Comparison of ENCODE assay signal across 1 cellular context in genomic region chr1:1371741-1372711, GRCh38.
TF ChIP-seq lines count a peak whose summit lies in the region.

No MANE protein-coding gene starts in this region.

TF ChIP-seq in K562, 482 proteins besides CTCF, POLR2A, EP300 and RAD21 (continued from another document and continues in another):
- TF ChIP-seq SMC3 (conservative IDR thresholded peaks at IDR 0.05; ENCODE audit: insufficient read depth, low read depth, low read length) (peak; percentile 88), ID3 (CRISPR knock-in tag; IDR thresholded peaks at IDR 0.05) (no peak), ID3 (tag; IDR thresholded peaks at IDR 0.05) (no peak), CHD1 (IDR thresholded peaks at IDR 0.05; ENCODE audit: low read length) (no peak), CREB1 (IDR thresholded peaks at IDR 0.05) (no peak), CREB1 (CRISPR knock-in tag; IDR thresholded peaks at IDR 0.05) (peak; percentile 22; the same call in 1 of the 2 replicates), CBFB (CRISPR knock-in tag; IDR thresholded peaks at IDR 0.05) (no peak; the same call in 1 of the 2 replicates), GABPB1 (CRISPR knock-in tag; IDR thresholded peaks at IDR 0.05) (peak; percentile 15; the same call in 1 of the 2 replicates), ZNF830 (CRISPR knock-in tag; IDR thresholded peaks at IDR 0.05) (0 out of 2 replicates have a peak, but pooled peaks have one; percentile 49), ZNF23 (CRISPR knock-in tag; IDR thresholded peaks at IDR 0.05) (no peak), XRCC5 (IDR thresholded peaks at IDR 0.05; ENCODE audit: low read depth, low read length) (peak; percentile 87; the same call in 1 of the 2 replicates), CBX3 (IDR thresholded peaks at IDR 0.05; ENCODE audit: borderline replicate concordance in 1 of 2, low read length in 2 of 2) (no peak), CBX2 (IDR thresholded peaks at IDR 0.05; ENCODE audit: insufficient read depth, low read length, poor library complexity, severe bottlenecking) (no peak), DDX20 (tag; IDR thresholded peaks at IDR 0.05; ENCODE audit: low read depth) (no peak), HMGXB4 (CRISPR knock-in tag; IDR thresholded peaks at IDR 0.05) (0 out of 2 replicates have a peak, but pooled peaks have one; percentile 31), TFAP4 (CRISPR knock-in tag; IDR thresholded peaks at IDR 0.05; ENCODE audit: borderline replicate concordance) (peak; percentile 74; the same call in 1 of the 2 replicates), BCL6 (CRISPR knock-in tag; IDR thresholded peaks at IDR 0.05) (no peak), CHD2 (IDR thresholded peaks at IDR 0.05; ENCODE audit: low read depth, low read length) (0 out of 2 replicates have a peak, but pooled peaks have one; percentile 43), FOXA3 (CRISPR knock-in tag; conservative IDR thresholded peaks at IDR 0.05 in 1 of 2, IDR thresholded peaks at IDR 0.05 in 1 of 2) (0 out of 4 replicates have a peak, but pooled peaks of 1 of the 2 experiments have one; percentile 9), CC2D1A (IDR thresholded peaks at IDR 0.05) (no peak), RBFOX2 (IDR thresholded peaks at IDR 0.05; ENCODE audit: low read depth, low read length) (peak; percentile 69), PBX2 (CRISPR knock-in tag; IDR thresholded peaks at IDR 0.05; ENCODE audit: low read depth) (no peak), PBX2 (tag; conservative IDR thresholded peaks at IDR 0.05; ENCODE audit: low read depth) (no peak), TBL1XR1 (IDR thresholded peaks at IDR 0.05; ENCODE audit: low read length in 2 of 2) (no peak), MBD1 (CRISPR knock-in tag; IDR thresholded peaks at IDR 0.05) (no peak), CCAR2 (IDR thresholded peaks at IDR 0.05; ENCODE audit: low read depth, low read length) (no peak), GMEB1 (CRISPR knock-in tag; IDR thresholded peaks at IDR 0.05) (no peak), DEAF1 (CRISPR knock-in tag; IDR thresholded peaks at IDR 0.05) (0 out of 2 replicates have a peak, but pooled peaks have one; percentile 20), HIVEP1 (CRISPR knock-in tag; IDR thresholded peaks at IDR 0.05) (no peak), ELF2 (CRISPR knock-in tag; IDR thresholded peaks at IDR 0.05) (peak; percentile 55; the same call in 1 of the 2 replicates), OTX1 (CRISPR knock-in tag; IDR thresholded peaks at IDR 0.05) (no peak), SLC30A9 (CRISPR knock-in tag; IDR thresholded peaks at IDR 0.05) (no peak), HMGN3 (IDR thresholded peaks at IDR 0.05; ENCODE audit: borderline replicate concordance, extremely low read depth, insufficient read length, low read depth, low read length) (peak; percentile 36), FOXK2 (conservative IDR thresholded peaks at IDR 0.05 in 1 of 2, IDR thresholded peaks at IDR 0.05 in 1 of 2; ENCODE audit: low read depth in 2 of 2) (no peak), CBX1 (IDR thresholded peaks at IDR 0.05; ENCODE audit: low read depth) (peak; percentile 55; the same call in 1 of the 2 replicates), ZNF3 (CRISPR knock-in tag; IDR thresholded peaks at IDR 0.05) (no peak), IFI16 (CRISPR knock-in tag; IDR thresholded peaks at IDR 0.05) (no peak), CBX8 (IDR thresholded peaks at IDR 0.05; ENCODE audit: borderline replicate concordance, extremely low read depth, low read depth, low read length, poor library complexity, severe bottlenecking) (no peak), RB1 (IDR thresholded peaks at IDR 0.05; ENCODE audit: low read depth) (peak; percentile 71; the same call in 1 of the 2 replicates)
